Comparison of ENCODE assay signal across 12 cellular contexts in genomic region chr14:95662376-95663186, GRCh38. TPM values are rescaled to one million over a fixed set of nuclear protein-coding genes. Genes with fewer than 3 reads are reported as not detected.
A peak's percentile ranks its signal among the peaks of the same experiment; 100 is the strongest.
DNase-seq lines count a peak whose midpoint lies in the region; ATAC-seq and TF ChIP-seq lines count a peak whose summit lies in the region.
"Had no signal": no experiment of that assay in that cellular context is flagged by ENCODE, and none has a peak within 500 bp of the region (broad histone marks: within the 10 kb centered on the region; RNA-seq: fewer than 3 reads in every experiment).

No MANE protein-coding gene starts in this region.

- H3K4me3 ChIP-seq in fibroblast of the aortic adventitia (ENCODE audit: low read depth, low read length) = no peak overlapping the region

- H3K27me3 Mint-ChIP-seq in activated CD4-positive, alpha-beta T cell treated with anti-CD3 and anti-CD28 coated beads for 36 hours = peaks cover 16% of the 10 kb centered on the region

- ATAC-seq in GM18499 (IDR thresholded peaks at IDR 0.05; ENCODE audit: insufficient read depth, unreplicated experiment) (peak; percentile 38), GM21717 (IDR thresholded peaks at IDR 0.05; ENCODE audit: unreplicated experiment) (peak; percentile 43), HG03460 (IDR thresholded peaks at IDR 0.05; ENCODE audit: unreplicated experiment) (peak; percentile 35), left cardiac atrium (no peak)
- ATAC-seq in activated CD4-positive, alpha-beta T cell treated with anti-CD3 and anti-CD28 coated beads for 36 hours = no peak

- H3K9me3 Mint-ChIP-seq in activated CD4-positive, alpha-beta T cell treated with anti-CD3 and anti-CD28 coated beads for 36 hours (ENCODE audit: low read depth) = no peaks in the 10 kb centered on the region
- H3K9me3 Mint-ChIP-seq: activated naive CD4-positive, alpha-beta T cell treated with anti-CD3 and anti-CD28 coated beads, Interleukin-2, amount 50 U/mL, for 24 hours had no signal

- no peak for TF ChIP-seq CTCF in fibroblast of the aortic adventitia (IDR thresholded peaks at IDR 0.05; ENCODE audit: insufficient read depth, low read length)

- no peaks in the 10 kb centered on the region for H3K36me3 Mint-ChIP-seq in activated CD4-positive, alpha-beta T cell treated with anti-CD3 and anti-CD28 coated beads for 36 hours (ENCODE audit: low read depth)
- H3K36me3 Mint-ChIP-seq: activated naive CD4-positive, alpha-beta T cell treated with anti-CD3 and anti-CD28 coated beads, Interleukin-2, amount 50 U/mL, for 24 hours had no signal

- CTCF ChIA-PET in activated CD4-positive, alpha-beta T cell treated with anti-CD3 and anti-CD28 coated beads for 36 hours (lab: Charles Lee) = interaction anchor here (1.0 kb wide), 1 partner anchor 56 kb away, joined by 4 read pairs; no protein-coding TSS in a partner anchor

- DNase-seq in fibroblast of the aortic adventitia (ENCODE audit: low read depth) (peak; percentile 18), left cardiac atrium (no peak), cerebellar cortex (ENCODE audit: low spot score) (no peak)
- no peak for DNase-seq in activated naive CD4-positive, alpha-beta T cell treated with Interleukin-2 at 50 U/mL for 16 hours
- no peak for DNase-seq in activated CD4-positive, alpha-beta T cell treated with anti-CD3 and anti-CD28 coated beads for 36 hours
- DNase-seq: Kasumi-1; stimulated activated naive CD4-positive, alpha-beta T cell treated with Interleukin-2 at 50 U/mL for 16 hours had no signal

- H3K4me3 Mint-ChIP-seq in activated CD4-positive, alpha-beta T cell treated with anti-CD3 and anti-CD28 coated beads for 36 hours = no peak overlapping the region
- H3K4me3 Mint-ChIP-seq: activated naive CD4-positive, alpha-beta T cell treated with anti-CD3 and anti-CD28 coated beads, Interleukin-2, amount 50 U/mL, for 24 hours had no signal

- POLR2A ChIA-PET in activated CD4-positive, alpha-beta T cell treated with anti-CD3 and anti-CD28 coated beads for 36 hours (lab: Charles Lee) = no interaction called here

- no peak overlapping the region for H3K27ac Mint-ChIP-seq in activated CD4-positive, alpha-beta T cell treated with anti-CD3 and anti-CD28 coated beads for 36 hours
- H3K27ac Mint-ChIP-seq: activated naive CD4-positive, alpha-beta T cell treated with anti-CD3 and anti-CD28 coated beads, Interleukin-2, amount 50 U/mL, for 24 hours had no signal

- intact Hi-C loops in left cardiac atrium (cut with DNase I) = no loop called here
- intact Hi-C loops in activated CD4-positive, alpha-beta T cell treated with anti-CD3 and anti-CD28 coated beads for 36 hours (cut with DNase I, micrococcal nuclease) = loop anchor here in 1 of 2 experiments (5.0 kb wide), 1 partner anchor 100 kb away; no protein-coding TSS in a partner anchor

- H3K4me1 Mint-ChIP-seq in activated CD4-positive, alpha-beta T cell treated with anti-CD3 and anti-CD28 coated beads for 36 hours = peaks cover 4% of the 10 kb centered on the region

RNA-seq across cellular contexts. Expression of gene TCL1B, which starts 23.6 kb away (rescaled TPM):
- total RNA-seq in fibroblast of the aortic adventitia (ENCODE audit: low replicate concordance) (0.98 TPM in 1 of 2 replicates, not detected in the other), left cardiac atrium (not detected)
- total RNA-seq in activated CD4-positive, alpha-beta T cell treated with anti-CD3 and anti-CD28 coated beads for 36 hours = not detected
- total RNA-seq: posterior vena cava had no signal

RNA-seq across cellular contexts. Expression of gene TCL1A, which starts 51.3 kb away (rescaled TPM):
- total RNA-seq in fibroblast of the aortic adventitia (ENCODE audit: low replicate concordance) (not detected in 2 replicates), left cardiac atrium (not detected)
- not detected for total RNA-seq in activated CD4-positive, alpha-beta T cell treated with anti-CD3 and anti-CD28 coated beads for 36 hours

Comparison
In these comparisons a context has a peak if more than half of its experiments do, and no peak if none do; other contexts are left out.
1. ATAC-seq: peak in GM18499 (single experiment), GM21717 (single experiment) and HG03460 (single experiment); none in left cardiac atrium (0 of 2) and activated CD4-positive, alpha-beta T cell treated with anti-CD3 and anti-CD28 coated beads for 36 hours (single experiment).